8 cellular contexts compared by ENCODE assay signal in genomic region chr2:264493-265468, GRCh38. TPM values are rescaled to one million over a fixed set of nuclear protein-coding genes. Genes with fewer than 3 reads are reported as not detected.
A peak's percentile ranks its signal among the peaks of the same experiment; 100 is the strongest.
DNase-seq lines count a peak whose midpoint lies in the region; ATAC-seq and TF ChIP-seq lines count a peak whose summit lies in the region.

ACP1 (plus strand) TSS chr2:264947; CDS start chr2:264965, 18 bp downstream.

- H3K4me3 ChIP-seq in CD8-positive, alpha-beta T cell (ENCODE audit: low read depth, low read length), result peak within 1 kb of the TSS; percentile 95
- H3K4me3 ChIP-seq in dorsolateral prefrontal cortex (peak within 1 kb of the TSS; percentile 65 to 98 (median 90)), right lobe of liver (peak within 1 kb of the TSS; percentile 62 to 80 (median 76))

- H3K9me3 Mint-ChIP-seq in CD8-positive, alpha-beta T cell, result no peaks in the 10 kb centered on the region
- no peaks in the 10 kb centered on the region for H3K9me3 Mint-ChIP-seq in activated CD4-positive, alpha-beta memory T cell treated with anti-CD3 and anti-CD28 coated beads for 36 hours

- H3K4me1 ChIP-seq in CD8-positive, alpha-beta T cell (ENCODE audit: insufficient read depth, low read length), result peaks cover 24% of the 10 kb centered on the region
- H3K4me1 ChIP-seq in right lobe of liver, result peaks cover 0 to 24% (median 13%) of the 10 kb centered on the region in 4 donors

- WGBS in right lobe of liver (ENCODE audit: insufficient coverage, low coverage, low lambda C conversion rate, missing lambda C conversion rate), result under 1% methylated on average over 18 of the region's 73 CpGs

- H3K36me3 ChIP-seq in CD8-positive, alpha-beta T cell (ENCODE audit: insufficient read depth, low read length), result no peaks in the 10 kb centered on the region
- H3K36me3 ChIP-seq in right lobe of liver, result no peaks in the 10 kb centered on the region

- CTCF ChIA-PET in CD8-positive, alpha-beta T cell (lab: Charles Lee), result no interaction called here
- CTCF ChIA-PET in activated CD4-positive, alpha-beta memory T cell treated with anti-CD3 and anti-CD28 coated beads for 36 hours (lab: Charles Lee), result interaction anchor here (1.0 kb wide), 1 partner anchor 372 kb away, joined by 3 read pairs; no protein-coding TSS in a partner anchor

- peak; percentile 89 to 97 (median 94) for DNase-seq in CD8-positive, alpha-beta T cell
- DNase-seq in HK-2 (ENCODE audit: unreplicated experiment), result peak; percentile 94
- DNase-seq in NCI-H82 treated with DMSO at 0.1 percent for 48 hours (lab: John Stamatoyannopoulos, UW; ENCODE audit: unreplicated experiment), result peak; percentile 63
- DNase-seq in activated CD4-positive, alpha-beta memory T cell treated with anti-CD3 and anti-CD28 coated beads for 36 hours, result peak; percentile 96
- DNase-seq in dorsolateral prefrontal cortex, result peak; percentile 82 to 94 (median 87)
- peak; percentile 97 to 98 (median 97) for DNase-seq in right lobe of liver
- peak; percentile 95 for DNase-seq in stimulated activated CD4-positive, alpha-beta T cell treated with anti-CD3 and anti-CD28 coated beads, Interleukin-4, amount 100 ng/mL, for 24 hours

- H3K9me3 ChIP-seq in CD8-positive, alpha-beta T cell (ENCODE audit: low read length), result no peaks in the 10 kb centered on the region
- H3K9me3 ChIP-seq in right lobe of liver, result no peaks in the 10 kb centered on the region

- H3K27ac ChIP-seq in CD8-positive, alpha-beta T cell (ENCODE audit: low read depth, low read length), result peak within 1 kb of the TSS; percentile 95
- peak within 1 kb of the TSS in 53 of 59 donors; percentile 2 to 88 (median 63) for H3K27ac ChIP-seq in dorsolateral prefrontal cortex
- peak within 1 kb of the TSS; percentile 63 to 85 (median 73) for H3K27ac ChIP-seq in right lobe of liver

- TF ChIP-seq CTCF in CD8-positive, alpha-beta T cell (IDR thresholded peaks at IDR 0.05), result no peak
- TF ChIP-seq CTCF in dorsolateral prefrontal cortex (IDR thresholded peaks at IDR 0.05 in 54 of 56, conservative IDR thresholded peaks at IDR 0.05 in 2 of 56; ENCODE audit: low read depth in 1 of 56, partially characterized antibody in 56 of 56) (peak in 37 of 56 donors; percentile 6 to 56 (median 29)), right lobe of liver (IDR thresholded peaks at IDR 0.05) (no peak)

- peak; percentile 77 for ATAC-seq in CD8-positive, alpha-beta T cell
- ATAC-seq in GM19455 (IDR thresholded peaks at IDR 0.05; ENCODE audit: unreplicated experiment), result peak; percentile 84
- peak; percentile 87 to 95 (median 92) for ATAC-seq in right lobe of liver

- H3K4me3 Mint-ChIP-seq in CD8-positive, alpha-beta T cell, result peak within 1 kb of the TSS; percentile 92
- H3K4me3 Mint-ChIP-seq in activated CD4-positive, alpha-beta memory T cell treated with anti-CD3 and anti-CD28 coated beads for 36 hours, result peak within 1 kb of the TSS; percentile 91

- TF ChIP-seq POLR2A in right lobe of liver (IDR thresholded peaks at IDR 0.05), result peak; percentile 86

- intact Hi-C loops in CD8-positive, alpha-beta T cell (cut with DNase I, micrococcal nuclease), result loop anchor here (1.0 to 10.0 kb wide), 6 partner anchors 18 to 413 kb away; partner anchors contain the start of gene TMEM18 (in 1 of the 2)
- intact Hi-C loops in activated CD4-positive, alpha-beta memory T cell treated with anti-CD3 and anti-CD28 coated beads for 36 hours (cut with micrococcal nuclease), result loop anchor here (1.0 to 2.0 kb wide), 2 partner anchors 18 to 412 kb away; no protein-coding TSS in a partner anchor
- intact Hi-C loops in dorsolateral prefrontal cortex (cut with DNase I), result loop anchor here in 1 of 2 donors (2.0 kb wide), 1 partner anchor 20 kb away; no protein-coding TSS in a partner anchor
- intact Hi-C loops in right lobe of liver (cut with DNase I), result no loop called here

- H3K4me1 Mint-ChIP-seq in CD8-positive, alpha-beta T cell (ENCODE audit: low read depth), result peaks cover 67% of the 10 kb centered on the region
- peaks cover 43% of the 10 kb centered on the region for H3K4me1 Mint-ChIP-seq in activated CD4-positive, alpha-beta memory T cell treated with anti-CD3 and anti-CD28 coated beads for 36 hours (ENCODE audit: low read depth)

- H3K36me3 Mint-ChIP-seq in CD8-positive, alpha-beta T cell, result peaks cover 28% of the 10 kb centered on the region
- H3K36me3 Mint-ChIP-seq in activated CD4-positive, alpha-beta memory T cell treated with anti-CD3 and anti-CD28 coated beads for 36 hours, result peaks cover 12% of the 10 kb centered on the region

- no peaks in the 10 kb centered on the region for H3K27me3 Mint-ChIP-seq in CD8-positive, alpha-beta T cell (ENCODE audit: low read depth)
- no peaks in the 10 kb centered on the region for H3K27me3 Mint-ChIP-seq in activated CD4-positive, alpha-beta memory T cell treated with anti-CD3 and anti-CD28 coated beads for 36 hours

- H3K27ac Mint-ChIP-seq in CD8-positive, alpha-beta T cell, result peak within 1 kb of the TSS; percentile 98
- peak within 1 kb of the TSS; percentile 93 for H3K27ac Mint-ChIP-seq in activated CD4-positive, alpha-beta memory T cell treated with anti-CD3 and anti-CD28 coated beads for 36 hours

- POLR2A ChIA-PET in CD8-positive, alpha-beta T cell (lab: Charles Lee), result no interaction called here
- POLR2A ChIA-PET in activated CD4-positive, alpha-beta memory T cell treated with anti-CD3 and anti-CD28 coated beads for 36 hours (lab: Charles Lee), result interaction anchor here (1.4 kb wide), 1 partner anchor 8 kb away, joined by 3 read pairs; no protein-coding TSS in a partner anchor

- H3K27me3 ChIP-seq in CD8-positive, alpha-beta T cell (ENCODE audit: insufficient read depth, low read length), result no peaks in the 10 kb centered on the region
- H3K27me3 ChIP-seq in dorsolateral prefrontal cortex (no peaks in the 10 kb centered on the region), right lobe of liver (no peaks in the 10 kb centered on the region)

RNA-seq across cellular contexts. Expression of gene ACP1, which starts in this region (rescaled TPM):
- total RNA-seq in CD8-positive, alpha-beta T cell, result 100 to 1,000 TPM in 1 of 2 experiments, 10 to 100 TPM in 1; 94.1 to 103 TPM
- total RNA-seq in activated CD4-positive, alpha-beta memory T cell treated with anti-CD3 and anti-CD28 coated beads for 36 hours, result 100 to 1,000 TPM; 121 to 127 TPM
- total RNA-seq in dorsolateral prefrontal cortex, result 100 to 1,000 TPM in 5 of 120 experiments, 10 to 100 TPM in 115; 38.8 to 104 (median 76.9) TPM
- 10 to 100 TPM; 52.1 to 72.1 (median 60.3) TPM for total RNA-seq in right lobe of liver

Comparison
In these comparisons a context has a peak if more than half of its experiments do, and no peak if none do; other contexts are left out.
1. Peak in every context shown above with its lines: DNase-seq, ATAC-seq, H3K4me3 ChIP-seq and H3K27ac ChIP-seq.
2. CTCF ChIP-seq: peak in dorsolateral prefrontal cortex (37 of 56); none in CD8-positive, alpha-beta T cell (single experiment) and right lobe of liver (0 of 4).
3. intact Hi-C loops: an anchor here in CD8-positive, alpha-beta T cell (1.0 to 10.0 kb wide) and activated CD4-positive, alpha-beta memory T cell treated with anti-CD3 and anti-CD28 coated beads for 36 hours (1.0 to 2.0 kb wide); none called in right lobe of liver.